In genomic region chr17:57138030-57138911, GRCh38 we compare ENCODE assay signal across 1 cellular context.
TF ChIP-seq lines count a peak whose summit lies in the region.

No MANE protein-coding gene starts in this region.

TF ChIP-seq in K562, 482 proteins besides CTCF, POLR2A, EP300 and RAD21:
- no peak for TF ChIP-seq CHD7 (IDR thresholded peaks at IDR 0.05; ENCODE audit: low read depth, low read length)
- peak; percentile 59 for TF ChIP-seq ZNF121 (CRISPR knock-in tag; conservative IDR thresholded peaks at IDR 0.05)
- TF ChIP-seq HNRNPL (IDR thresholded peaks at IDR 0.05; ENCODE audit: low read depth, low read length), result no peak
- TF ChIP-seq XRCC5 (IDR thresholded peaks at IDR 0.05; ENCODE audit: low read depth, low read length), result no peak
- TF ChIP-seq ZNF699 (CRISPR knock-in tag; IDR thresholded peaks at IDR 0.05; ENCODE audit: insufficient replicate concordance), result no peak
TF ChIP-seq in K562: peak in this region for 1.
